In genomic region chr20:3846378-3846739, GRCh38 we compare ENCODE assay signal across 1 cellular context.
TF ChIP-seq lines count a peak whose summit lies in the region.

No MANE protein-coding gene starts in this region.

TF ChIP-seq in GM12878, 131 proteins besides CTCF, POLR2A, EP300 and RAD21 (continues in another document):
- TF ChIP-seq CHD2 (IDR thresholded peaks at IDR 0.05; ENCODE audit: borderline replicate concordance, low read depth, low read length) (0 out of 2 replicates have a peak, but pooled peaks have one; percentile 21), ZNF384 (IDR thresholded peaks at IDR 0.05; ENCODE audit: borderline replicate concordance, low read depth, low read length) (no peak), CBX3 (IDR thresholded peaks at IDR 0.05; ENCODE audit: borderline replicate concordance, low read depth) (no peak), NR2F1 (conservative IDR thresholded peaks at IDR 0.05) (no peak), RUNX3 (IDR thresholded peaks at IDR 0.05; ENCODE audit: low read length) (no peak), USF2 (IDR thresholded peaks at IDR 0.05; ENCODE audit: borderline replicate concordance, low read depth, low read length) (no peak), JUNB (IDR thresholded peaks at IDR 0.05) (no peak), LARP7 (IDR thresholded peaks at IDR 0.05) (0 out of 2 replicates have a peak, but pooled peaks have one; percentile 58), BCL11A (IDR thresholded peaks at IDR 0.05; ENCODE audit: low read depth, low read length) (no peak), IRF4 (IDR thresholded peaks at IDR 0.05; ENCODE audit: low read depth, low read length) (no peak), CHD4 (IDR thresholded peaks at IDR 0.05) (no peak), SMARCA5 (IDR thresholded peaks at IDR 0.05) (peak; percentile 59), CREB1 (IDR thresholded peaks at IDR 0.05; ENCODE audit: low read depth) (no peak), SMAD5 (IDR thresholded peaks at IDR 0.05; ENCODE audit: low read depth) (no peak), DPF2 (IDR thresholded peaks at IDR 0.05) (no peak), TCF12 (IDR thresholded peaks at IDR 0.05; ENCODE audit: low read depth, low read length) (no peak), KLF5 (IDR thresholded peaks at IDR 0.05; ENCODE audit: partially characterized antibody) (no peak), ASH2L (IDR thresholded peaks at IDR 0.05; ENCODE audit: borderline replicate concordance, low read depth) (no peak), SREBF2 (IDR thresholded peaks at IDR 0.05; ENCODE audit: low read length) (no peak), PAX8 (IDR thresholded peaks at IDR 0.05) (no peak), WRNIP1 (IDR thresholded peaks at IDR 0.05; ENCODE audit: borderline replicate concordance, low read depth, low read length) (no peak)
- TF ChIP-seq, protein P1, sequence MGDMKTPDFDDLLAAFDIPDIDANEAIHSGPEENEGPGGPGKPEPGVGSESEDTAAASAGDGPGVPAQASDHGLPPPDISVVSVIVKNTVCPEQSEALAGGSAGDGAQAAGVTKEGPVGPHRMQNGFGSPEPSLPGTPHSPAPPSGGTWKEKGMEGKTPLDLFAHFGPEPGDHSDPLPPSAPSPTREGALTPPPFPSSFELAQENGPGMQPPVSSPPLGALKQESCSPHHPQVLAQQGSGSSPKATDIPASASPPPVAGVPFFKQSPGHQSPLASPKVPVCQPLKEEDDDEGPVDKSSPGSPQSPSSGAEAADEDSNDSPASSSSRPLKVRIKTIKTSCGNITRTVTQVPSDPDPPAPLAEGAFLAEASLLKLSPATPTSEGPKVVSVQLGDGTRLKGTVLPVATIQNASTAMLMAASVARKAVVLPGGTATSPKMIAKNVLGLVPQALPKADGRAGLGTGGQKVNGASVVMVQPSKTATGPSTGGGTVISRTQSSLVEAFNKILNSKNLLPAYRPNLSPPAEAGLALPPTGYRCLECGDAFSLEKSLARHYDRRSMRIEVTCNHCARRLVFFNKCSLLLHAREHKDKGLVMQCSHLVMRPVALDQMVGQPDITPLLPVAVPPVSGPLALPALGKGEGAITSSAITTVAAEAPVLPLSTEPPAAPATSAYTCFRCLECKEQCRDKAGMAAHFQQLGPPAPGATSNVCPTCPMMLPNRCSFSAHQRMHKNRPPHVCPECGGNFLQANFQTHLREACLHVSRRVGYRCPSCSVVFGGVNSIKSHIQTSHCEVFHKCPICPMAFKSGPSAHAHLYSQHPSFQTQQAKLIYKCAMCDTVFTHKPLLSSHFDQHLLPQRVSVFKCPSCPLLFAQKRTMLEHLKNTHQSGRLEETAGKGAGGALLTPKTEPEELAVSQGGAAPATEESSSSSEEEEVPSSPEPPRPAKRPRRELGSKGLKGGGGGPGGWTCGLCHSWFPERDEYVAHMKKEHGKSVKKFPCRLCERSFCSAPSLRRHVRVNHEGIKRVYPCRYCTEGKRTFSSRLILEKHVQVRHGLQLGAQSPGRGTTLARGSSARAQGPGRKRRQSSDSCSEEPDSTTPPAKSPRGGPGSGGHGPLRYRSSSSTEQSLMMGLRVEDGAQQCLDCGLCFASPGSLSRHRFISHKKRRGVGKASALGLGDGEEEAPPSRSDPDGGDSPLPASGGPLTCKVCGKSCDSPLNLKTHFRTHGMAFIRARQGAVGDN (IDR thresholded peaks at IDR 0.05): no peak; the same call in 1 of the 2 replicates
- TF ChIP-seq, protein P2, sequence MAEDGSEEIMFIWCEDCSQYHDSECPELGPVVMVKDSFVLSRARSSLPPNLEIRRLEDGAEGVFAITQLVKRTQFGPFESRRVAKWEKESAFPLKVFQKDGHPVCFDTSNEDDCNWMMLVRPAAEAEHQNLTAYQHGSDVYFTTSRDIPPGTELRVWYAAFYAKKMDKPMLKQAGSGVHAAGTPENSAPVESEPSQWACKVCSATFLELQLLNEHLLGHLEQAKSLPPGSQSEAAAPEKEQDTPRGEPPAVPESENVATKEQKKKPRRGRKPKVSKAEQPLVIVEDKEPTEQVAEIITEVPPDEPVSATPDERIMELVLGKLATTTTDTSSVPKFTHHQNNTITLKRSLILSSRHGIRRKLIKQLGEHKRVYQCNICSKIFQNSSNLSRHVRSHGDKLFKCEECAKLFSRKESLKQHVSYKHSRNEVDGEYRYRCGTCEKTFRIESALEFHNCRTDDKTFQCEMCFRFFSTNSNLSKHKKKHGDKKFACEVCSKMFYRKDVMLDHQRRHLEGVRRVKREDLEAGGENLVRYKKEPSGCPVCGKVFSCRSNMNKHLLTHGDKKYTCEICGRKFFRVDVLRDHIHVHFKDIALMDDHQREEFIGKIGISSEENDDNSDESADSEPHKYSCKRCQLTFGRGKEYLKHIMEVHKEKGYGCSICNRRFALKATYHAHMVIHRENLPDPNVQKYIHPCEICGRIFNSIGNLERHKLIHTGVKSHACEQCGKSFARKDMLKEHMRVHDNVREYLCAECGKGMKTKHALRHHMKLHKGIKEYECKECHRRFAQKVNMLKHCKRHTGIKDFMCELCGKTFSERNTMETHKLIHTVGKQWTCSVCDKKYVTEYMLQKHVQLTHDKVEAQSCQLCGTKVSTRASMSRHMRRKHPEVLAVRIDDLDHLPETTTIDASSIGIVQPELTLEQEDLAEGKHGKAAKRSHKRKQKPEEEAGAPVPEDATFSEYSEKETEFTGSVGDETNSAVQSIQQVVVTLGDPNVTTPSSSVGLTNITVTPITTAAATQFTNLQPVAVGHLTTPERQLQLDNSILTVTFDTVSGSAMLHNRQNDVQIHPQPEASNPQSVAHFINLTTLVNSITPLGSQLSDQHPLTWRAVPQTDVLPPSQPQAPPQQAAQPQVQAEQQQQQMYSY (CRISPR knock-in tag; IDR thresholded peaks at IDR 0.05): no peak
- TF ChIP-seq, protein P3, sequence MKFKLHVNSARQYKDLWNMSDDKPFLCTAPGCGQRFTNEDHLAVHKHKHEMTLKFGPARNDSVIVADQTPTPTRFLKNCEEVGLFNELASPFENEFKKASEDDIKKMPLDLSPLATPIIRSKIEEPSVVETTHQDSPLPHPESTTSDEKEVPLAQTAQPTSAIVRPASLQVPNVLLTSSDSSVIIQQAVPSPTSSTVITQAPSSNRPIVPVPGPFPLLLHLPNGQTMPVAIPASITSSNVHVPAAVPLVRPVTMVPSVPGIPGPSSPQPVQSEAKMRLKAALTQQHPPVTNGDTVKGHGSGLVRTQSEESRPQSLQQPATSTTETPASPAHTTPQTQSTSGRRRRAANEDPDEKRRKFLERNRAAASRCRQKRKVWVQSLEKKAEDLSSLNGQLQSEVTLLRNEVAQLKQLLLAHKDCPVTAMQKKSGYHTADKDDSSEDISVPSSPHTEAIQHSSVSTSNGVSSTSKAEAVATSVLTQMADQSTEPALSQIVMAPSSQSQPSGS (IDR thresholded peaks at IDR 0.05; ENCODE audit: low read length): no peak
- TF ChIP-seq, protein P4, sequence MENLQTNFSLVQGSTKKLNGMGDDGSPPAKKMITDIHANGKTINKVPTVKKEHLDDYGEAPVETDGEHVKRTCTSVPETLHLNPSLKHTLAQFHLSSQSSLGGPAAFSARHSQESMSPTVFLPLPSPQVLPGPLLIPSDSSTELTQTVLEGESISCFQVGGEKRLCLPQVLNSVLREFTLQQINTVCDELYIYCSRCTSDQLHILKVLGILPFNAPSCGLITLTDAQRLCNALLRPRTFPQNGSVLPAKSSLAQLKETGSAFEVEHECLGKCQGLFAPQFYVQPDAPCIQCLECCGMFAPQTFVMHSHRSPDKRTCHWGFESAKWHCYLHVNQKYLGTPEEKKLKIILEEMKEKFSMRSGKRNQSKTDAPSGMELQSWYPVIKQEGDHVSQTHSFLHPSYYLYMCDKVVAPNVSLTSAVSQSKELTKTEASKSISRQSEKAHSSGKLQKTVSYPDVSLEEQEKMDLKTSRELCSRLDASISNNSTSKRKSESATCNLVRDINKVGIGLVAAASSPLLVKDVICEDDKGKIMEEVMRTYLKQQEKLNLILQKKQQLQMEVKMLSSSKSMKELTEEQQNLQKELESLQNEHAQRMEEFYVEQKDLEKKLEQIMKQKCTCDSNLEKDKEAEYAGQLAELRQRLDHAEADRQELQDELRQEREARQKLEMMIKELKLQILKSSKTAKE (IDR thresholded peaks at IDR 0.05; ENCODE audit: low read depth, poor library complexity, severe bottlenecking): no peak
- TF ChIP-seq, protein P5, sequence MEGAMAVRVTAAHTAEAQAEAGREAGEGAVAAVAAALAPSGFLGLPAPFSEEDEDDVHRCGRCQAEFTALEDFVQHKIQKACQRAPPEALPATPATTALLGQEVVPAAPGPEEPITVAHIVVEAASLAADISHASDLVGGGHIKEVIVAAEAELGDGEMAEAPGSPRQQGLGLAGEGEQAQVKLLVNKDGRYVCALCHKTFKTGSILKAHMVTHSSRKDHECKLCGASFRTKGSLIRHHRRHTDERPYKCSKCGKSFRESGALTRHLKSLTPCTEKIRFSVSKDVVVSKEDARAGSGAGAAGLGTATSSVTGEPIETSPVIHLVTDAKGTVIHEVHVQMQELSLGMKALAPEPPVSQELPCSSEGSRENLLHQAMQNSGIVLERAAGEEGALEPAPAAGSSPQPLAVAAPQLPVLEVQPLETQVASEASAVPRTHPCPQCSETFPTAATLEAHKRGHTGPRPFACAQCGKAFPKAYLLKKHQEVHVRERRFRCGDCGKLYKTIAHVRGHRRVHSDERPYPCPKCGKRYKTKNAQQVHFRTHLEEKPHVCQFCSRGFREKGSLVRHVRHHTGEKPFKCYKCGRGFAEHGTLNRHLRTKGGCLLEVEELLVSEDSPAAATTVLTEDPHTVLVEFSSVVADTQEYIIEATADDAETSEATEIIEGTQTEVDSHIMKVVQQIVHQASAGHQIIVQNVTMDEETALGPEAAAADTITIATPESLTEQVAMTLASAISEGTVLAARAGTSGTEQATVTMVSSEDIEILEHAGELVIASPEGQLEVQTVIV (IDR thresholded peaks at IDR 0.05; ENCODE audit: borderline replicate concordance, partially characterized antibody): no peak
- TF ChIP-seq, protein P6, sequence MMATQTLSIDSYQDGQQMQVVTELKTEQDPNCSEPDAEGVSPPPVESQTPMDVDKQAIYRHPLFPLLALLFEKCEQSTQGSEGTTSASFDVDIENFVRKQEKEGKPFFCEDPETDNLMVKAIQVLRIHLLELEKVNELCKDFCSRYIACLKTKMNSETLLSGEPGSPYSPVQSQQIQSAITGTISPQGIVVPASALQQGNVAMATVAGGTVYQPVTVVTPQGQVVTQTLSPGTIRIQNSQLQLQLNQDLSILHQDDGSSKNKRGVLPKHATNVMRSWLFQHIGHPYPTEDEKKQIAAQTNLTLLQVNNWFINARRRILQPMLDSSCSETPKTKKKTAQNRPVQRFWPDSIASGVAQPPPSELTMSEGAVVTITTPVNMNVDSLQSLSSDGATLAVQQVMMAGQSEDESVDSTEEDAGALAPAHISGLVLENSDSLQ (IDR thresholded peaks at IDR 0.05): no peak
- TF ChIP-seq, protein P7, sequence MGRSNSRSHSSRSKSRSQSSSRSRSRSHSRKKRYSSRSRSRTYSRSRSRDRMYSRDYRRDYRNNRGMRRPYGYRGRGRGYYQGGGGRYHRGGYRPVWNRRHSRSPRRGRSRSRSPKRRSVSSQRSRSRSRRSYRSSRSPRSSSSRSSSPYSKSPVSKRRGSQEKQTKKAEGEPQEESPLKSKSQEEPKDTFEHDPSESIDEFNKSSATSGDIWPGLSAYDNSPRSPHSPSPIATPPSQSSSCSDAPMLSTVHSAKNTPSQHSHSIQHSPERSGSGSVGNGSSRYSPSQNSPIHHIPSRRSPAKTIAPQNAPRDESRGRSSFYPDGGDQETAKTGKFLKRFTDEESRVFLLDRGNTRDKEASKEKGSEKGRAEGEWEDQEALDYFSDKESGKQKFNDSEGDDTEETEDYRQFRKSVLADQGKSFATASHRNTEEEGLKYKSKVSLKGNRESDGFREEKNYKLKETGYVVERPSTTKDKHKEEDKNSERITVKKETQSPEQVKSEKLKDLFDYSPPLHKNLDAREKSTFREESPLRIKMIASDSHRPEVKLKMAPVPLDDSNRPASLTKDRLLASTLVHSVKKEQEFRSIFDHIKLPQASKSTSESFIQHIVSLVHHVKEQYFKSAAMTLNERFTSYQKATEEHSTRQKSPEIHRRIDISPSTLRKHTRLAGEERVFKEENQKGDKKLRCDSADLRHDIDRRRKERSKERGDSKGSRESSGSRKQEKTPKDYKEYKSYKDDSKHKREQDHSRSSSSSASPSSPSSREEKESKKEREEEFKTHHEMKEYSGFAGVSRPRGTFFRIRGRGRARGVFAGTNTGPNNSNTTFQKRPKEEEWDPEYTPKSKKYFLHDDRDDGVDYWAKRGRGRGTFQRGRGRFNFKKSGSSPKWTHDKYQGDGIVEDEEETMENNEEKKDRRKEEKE (IDR thresholded peaks at IDR 0.05): no peak
- TF ChIP-seq, protein P8, sequence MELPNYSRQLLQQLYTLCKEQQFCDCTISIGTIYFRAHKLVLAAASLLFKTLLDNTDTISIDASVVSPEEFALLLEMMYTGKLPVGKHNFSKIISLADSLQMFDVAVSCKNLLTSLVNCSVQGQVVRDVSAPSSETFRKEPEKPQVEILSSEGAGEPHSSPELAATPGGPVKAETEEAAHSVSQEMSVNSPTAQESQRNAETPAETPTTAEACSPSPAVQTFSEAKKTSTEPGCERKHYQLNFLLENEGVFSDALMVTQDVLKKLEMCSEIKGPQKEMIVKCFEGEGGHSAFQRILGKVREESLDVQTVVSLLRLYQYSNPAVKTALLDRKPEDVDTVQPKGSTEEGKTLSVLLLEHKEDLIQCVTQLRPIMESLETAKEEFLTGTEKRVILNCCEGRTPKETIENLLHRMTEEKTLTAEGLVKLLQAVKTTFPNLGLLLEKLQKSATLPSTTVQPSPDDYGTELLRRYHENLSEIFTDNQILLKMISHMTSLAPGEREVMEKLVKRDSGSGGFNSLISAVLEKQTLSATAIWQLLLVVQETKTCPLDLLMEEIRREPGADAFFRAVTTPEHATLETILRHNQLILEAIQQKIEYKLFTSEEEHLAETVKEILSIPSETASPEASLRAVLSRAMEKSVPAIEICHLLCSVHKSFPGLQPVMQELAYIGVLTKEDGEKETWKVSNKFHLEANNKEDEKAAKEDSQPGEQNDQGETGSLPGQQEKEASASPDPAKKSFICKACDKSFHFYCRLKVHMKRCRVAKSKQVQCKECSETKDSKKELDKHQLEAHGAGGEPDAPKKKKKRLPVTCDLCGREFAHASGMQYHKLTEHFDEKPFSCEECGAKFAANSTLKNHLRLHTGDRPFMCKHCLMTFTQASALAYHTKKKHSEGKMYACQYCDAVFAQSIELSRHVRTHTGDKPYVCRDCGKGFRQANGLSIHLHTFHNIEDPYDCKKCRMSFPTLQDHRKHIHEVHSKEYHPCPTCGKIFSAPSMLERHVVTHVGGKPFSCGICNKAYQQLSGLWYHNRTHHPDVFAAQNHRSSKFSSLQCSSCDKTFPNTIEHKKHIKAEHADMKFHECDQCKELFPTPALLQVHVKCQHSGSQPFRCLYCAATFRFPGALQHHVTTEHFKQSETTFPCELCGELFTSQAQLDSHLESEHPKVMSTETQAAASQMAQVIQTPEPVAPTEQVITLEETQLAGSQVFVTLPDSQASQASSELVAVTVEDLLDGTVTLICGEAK (IDR thresholded peaks at IDR 0.05; ENCODE audit: borderline replicate concordance): no peak
